ENCODE assay signal across 8 cellular contexts in genomic region chr2:128736689-128737545, GRCh38.
DNase-seq lines count a peak whose midpoint lies in the region; ATAC-seq and TF ChIP-seq lines count a peak whose summit lies in the region.

No MANE protein-coding gene starts in this region.

- H3K27me3 ChIP-seq in CD4-positive, alpha-beta memory T cell (ENCODE audit: insufficient read depth, low read length): no peaks in the 10 kb centered on the region
- no peaks in the 10 kb centered on the region for H3K27me3 ChIP-seq in KMS-11 (ENCODE audit: insufficient read depth, low read depth)
- H3K27me3 ChIP-seq in brain microvascular endothelial cell (replicated peaks): no peaks in the 10 kb centered on the region
- H3K27me3 ChIP-seq in iPS-15b (ENCODE audit: control insufficient read depth, insufficient read depth, low read length): peaks cover 13% of the 10 kb centered on the region
- H3K27me3 ChIP-seq in skeletal muscle tissue (ENCODE audit: control insufficient read depth in 3 of 3, insufficient read depth in 3 of 3, low read length in 3 of 3): peaks cover 0 to 9% (median 3%) of the 10 kb centered on the region in 3 donors

- H3K4me3 ChIP-seq in CD4-positive, alpha-beta memory T cell (ENCODE audit: low read length in 2 of 2): no peak overlapping the region
- H3K4me3 ChIP-seq in KMS-11 (IDR thresholded peaks at IDR 0.05; ENCODE audit: insufficient read depth, low read depth, low read length) (no peak overlapping the region), brain microvascular endothelial cell (ENCODE audit: low read depth, low read length) (peak overlapping the region; percentile 41), iPS-15b (ENCODE audit: low read depth, low read length) (peak overlapping the region; percentile 40), skeletal muscle tissue (ENCODE audit: low read length in 3 of 3) (peak overlapping the region in 2 of 3 donors; percentile 33 to 65)

- peaks cover 4 to 10% of the 10 kb centered on the region in 2 donors for H3K27me3 Mint-ChIP-seq in CD4-positive, alpha-beta memory T cell

- peak overlapping the region; percentile 42; the same call in 1 of the 2 replicates for H2AFZ ChIP-seq in KMS-11 (ENCODE audit: low read depth)

- H4K20me1 ChIP-seq in KMS-11 (ENCODE audit: insufficient read depth): no peaks in the 10 kb centered on the region

- H3K9ac ChIP-seq in KMS-11: no peak overlapping the region
- H3K9ac ChIP-seq in iPS-15b (ENCODE audit: low read depth, low read length): peak overlapping the region; percentile 32
- H3K9ac ChIP-seq in skeletal muscle tissue (ENCODE audit: low read depth in 1 of 3, low read length in 3 of 3): peak overlapping the region in 2 of 3 donors; percentile 50 to 53

- no peaks in the 10 kb centered on the region for H3K9me3 ChIP-seq in CD4-positive, alpha-beta memory T cell (ENCODE audit: control insufficient read depth in 1 of 2, low read length in 2 of 2)
- H3K9me3 ChIP-seq in iPS-15b (ENCODE audit: control insufficient read depth, insufficient read depth, low read length): no peaks in the 10 kb centered on the region
- no peaks in the 10 kb centered on the region for H3K9me3 ChIP-seq in skeletal muscle tissue (ENCODE audit: control insufficient read depth in 3 of 3, low read length in 3 of 3)

- no peaks in the 10 kb centered on the region for H3K36me3 ChIP-seq in CD4-positive, alpha-beta memory T cell (ENCODE audit: insufficient read depth, low read length)
- H3K36me3 ChIP-seq in KMS-11 (ENCODE audit: insufficient read depth) (no peaks in the 10 kb centered on the region), brain microvascular endothelial cell (replicated peaks) (no peaks in the 10 kb centered on the region), iPS-15b (ENCODE audit: control insufficient read depth, insufficient read depth, low read length) (no peaks in the 10 kb centered on the region), skeletal muscle tissue (ENCODE audit: control insufficient read depth in 3 of 3, insufficient read depth in 3 of 3, low read length in 3 of 3) (no peaks in the 10 kb centered on the region)

- peaks cover 0 to 4% (median 2%) of the 10 kb centered on the region in 4 donors for H3K4me1 Mint-ChIP-seq in CD4-positive, alpha-beta memory T cell

- peaks cover 0 to 2% (median 0%) of the 10 kb centered on the region in 8 donors for H3K9me3 Mint-ChIP-seq in CD4-positive, alpha-beta memory T cell

- H3K4me3 Mint-ChIP-seq in CD4-positive, alpha-beta memory T cell: peak overlapping the region in 1 of 8 donors; percentile 46

- H3K27ac ChIP-seq in CD4-positive, alpha-beta memory T cell (ENCODE audit: low read depth, low read length): no peak overlapping the region
- H3K27ac ChIP-seq in KMS-11: no peak overlapping the region
- H3K27ac ChIP-seq in brain microvascular endothelial cell: peak overlapping the region; percentile 10
- H3K27ac ChIP-seq in skeletal muscle tissue (ENCODE audit: low read depth, low read length): no peak overlapping the region

- TF ChIP-seq CTCF in KMS-11 (conservative IDR thresholded peaks at IDR 0.05; ENCODE audit: low read depth, low read length) (peak; percentile 89), brain microvascular endothelial cell (IDR thresholded peaks at IDR 0.05; ENCODE audit: low read depth, low read length, missing control alignments) (peak; percentile 100)

- in situ Hi-C loops in brain microvascular endothelial cell (cut with HindIII; ENCODE audit: low pct_ligation_motif_present, low sequenced_read_pairs): loop anchor here (25.0 kb wide), 1 partner anchor 425 kb away; the partner anchor contains the start of gene HS6ST1

- peak in 3 of 5 donors; percentile 21 to 32 (median 23) for DNase-seq in CD4-positive, alpha-beta memory T cell
- DNase-seq in T-helper 1 cell: peak in 3 of 5 donors; percentile 17 to 53 (median 21)
- peak; percentile 72 for DNase-seq in brain microvascular endothelial cell
- DNase-seq in DMS79 (lab: John Stamatoyannopoulos, UW): no peak

- H3K4me2 ChIP-seq in KMS-11: no peak overlapping the region

- ATAC-seq in GM19463 (IDR thresholded peaks at IDR 0.05; ENCODE audit: unreplicated experiment): peak; percentile 38

- H3K79me2 ChIP-seq in KMS-11 (ENCODE audit: insufficient read depth, low read depth): no peaks in the 10 kb centered on the region

- POLR2A ChIA-PET in CD4-positive, alpha-beta memory T cell (lab: Charles Lee; ENCODE audit: partially characterized antibody): no interaction called here

- H3K27ac Mint-ChIP-seq in CD4-positive, alpha-beta memory T cell: no peak overlapping the region

- CTCF ChIA-PET in CD4-positive, alpha-beta memory T cell (lab: Charles Lee; ENCODE audit: partially characterized antibody): interaction anchor here (0.8 to 1.4 kb wide), 7 partner anchors 9 to 32 kb away, joined by 3 to 5 read pairs (median 3); no protein-coding TSS in a partner anchor

- H3K4me1 ChIP-seq in CD4-positive, alpha-beta memory T cell (ENCODE audit: insufficient read depth, low read length): peaks cover 6% of the 10 kb centered on the region
- H3K4me1 ChIP-seq in KMS-11 (ENCODE audit: low read depth, poor library complexity, severe bottlenecking) (no peaks in the 10 kb centered on the region), iPS-15b (ENCODE audit: control insufficient read depth, insufficient read depth, low read length) (no peaks in the 10 kb centered on the region), skeletal muscle tissue (ENCODE audit: control insufficient read depth in 3 of 3, insufficient read depth in 3 of 3, low read length in 3 of 3) (peaks cover 15 to 31% (median 20%) of the 10 kb centered on the region in 3 donors)

- intact Hi-C loops in CD4-positive, alpha-beta memory T cell (cut with micrococcal nuclease): loop anchor here (10.0 kb wide), 1 partner anchor 1108 kb away; no protein-coding TSS in a partner anchor

- no peaks in the 10 kb centered on the region for H3K36me3 Mint-ChIP-seq in CD4-positive, alpha-beta memory T cell

Comparison
In these comparisons a context has a peak if more than half of its experiments do, and no peak if none do; other contexts are left out.
1. H3K4me3 ChIP-seq: peak in brain microvascular endothelial cell (single experiment), iPS-15b (single experiment) and skeletal muscle tissue (2 of 3); none in CD4-positive, alpha-beta memory T cell (0 of 2) and KMS-11 (single experiment).